Comparison of ENCODE assay signal across 1 cellular context in the genomic region with DNA sequence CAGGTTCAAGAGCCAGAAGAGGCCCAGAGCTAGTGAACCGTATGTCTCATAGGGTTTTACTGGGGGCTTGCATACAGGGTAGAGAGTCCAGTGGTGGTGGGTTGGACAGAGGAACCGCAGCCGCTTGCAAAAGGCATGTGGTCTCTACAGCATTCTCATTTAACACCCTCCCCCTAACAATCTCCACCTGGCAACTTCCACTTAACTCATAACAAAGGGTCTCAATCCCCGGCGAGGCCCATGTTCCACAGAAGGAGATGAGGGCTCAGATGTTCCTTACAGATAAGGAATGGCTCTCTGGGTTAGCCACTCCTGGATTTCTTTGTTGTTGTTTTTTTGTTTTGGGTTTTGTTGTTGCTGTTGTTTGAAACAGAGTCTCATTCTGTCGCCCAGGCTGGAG.
TF ChIP-seq lines count a peak whose summit lies in the region.

No MANE protein-coding gene starts in this region.

TF ChIP-seq in GM23338, 12 proteins besides CTCF, POLR2A, EP300 and RAD21 (continued from another document):
- TF ChIP-seq STAT1 (IDR thresholded peaks at IDR 0.05; ENCODE audit: unreplicated experiment) (no peak), ZNF331 (CRISPR knock-in tag; IDR thresholded peaks at IDR 0.05; ENCODE audit: low read depth) (no peak), EZH2 (IDR thresholded peaks at IDR 0.05; ENCODE audit: low read depth, unreplicated experiment) (no peak), POLR2AphosphoS5 (IDR thresholded peaks at IDR 0.05; ENCODE audit: low read depth) (no peak), CREB1 (CRISPR knock-in tag; IDR thresholded peaks at IDR 0.05; ENCODE audit: low read depth) (no peak), NANOG (IDR thresholded peaks at IDR 0.05; ENCODE audit: borderline replicate concordance) (no peak), JUNB (IDR thresholded peaks at IDR 0.05; ENCODE audit: unreplicated experiment) (no peak), ZNF114 (CRISPR knock-in tag; IDR thresholded peaks at IDR 0.05) (no peak), EZH2phosphoT487 (IDR thresholded peaks at IDR 0.05; ENCODE audit: unreplicated experiment) (no peak)
- TF ChIP-seq, protein P1, sequence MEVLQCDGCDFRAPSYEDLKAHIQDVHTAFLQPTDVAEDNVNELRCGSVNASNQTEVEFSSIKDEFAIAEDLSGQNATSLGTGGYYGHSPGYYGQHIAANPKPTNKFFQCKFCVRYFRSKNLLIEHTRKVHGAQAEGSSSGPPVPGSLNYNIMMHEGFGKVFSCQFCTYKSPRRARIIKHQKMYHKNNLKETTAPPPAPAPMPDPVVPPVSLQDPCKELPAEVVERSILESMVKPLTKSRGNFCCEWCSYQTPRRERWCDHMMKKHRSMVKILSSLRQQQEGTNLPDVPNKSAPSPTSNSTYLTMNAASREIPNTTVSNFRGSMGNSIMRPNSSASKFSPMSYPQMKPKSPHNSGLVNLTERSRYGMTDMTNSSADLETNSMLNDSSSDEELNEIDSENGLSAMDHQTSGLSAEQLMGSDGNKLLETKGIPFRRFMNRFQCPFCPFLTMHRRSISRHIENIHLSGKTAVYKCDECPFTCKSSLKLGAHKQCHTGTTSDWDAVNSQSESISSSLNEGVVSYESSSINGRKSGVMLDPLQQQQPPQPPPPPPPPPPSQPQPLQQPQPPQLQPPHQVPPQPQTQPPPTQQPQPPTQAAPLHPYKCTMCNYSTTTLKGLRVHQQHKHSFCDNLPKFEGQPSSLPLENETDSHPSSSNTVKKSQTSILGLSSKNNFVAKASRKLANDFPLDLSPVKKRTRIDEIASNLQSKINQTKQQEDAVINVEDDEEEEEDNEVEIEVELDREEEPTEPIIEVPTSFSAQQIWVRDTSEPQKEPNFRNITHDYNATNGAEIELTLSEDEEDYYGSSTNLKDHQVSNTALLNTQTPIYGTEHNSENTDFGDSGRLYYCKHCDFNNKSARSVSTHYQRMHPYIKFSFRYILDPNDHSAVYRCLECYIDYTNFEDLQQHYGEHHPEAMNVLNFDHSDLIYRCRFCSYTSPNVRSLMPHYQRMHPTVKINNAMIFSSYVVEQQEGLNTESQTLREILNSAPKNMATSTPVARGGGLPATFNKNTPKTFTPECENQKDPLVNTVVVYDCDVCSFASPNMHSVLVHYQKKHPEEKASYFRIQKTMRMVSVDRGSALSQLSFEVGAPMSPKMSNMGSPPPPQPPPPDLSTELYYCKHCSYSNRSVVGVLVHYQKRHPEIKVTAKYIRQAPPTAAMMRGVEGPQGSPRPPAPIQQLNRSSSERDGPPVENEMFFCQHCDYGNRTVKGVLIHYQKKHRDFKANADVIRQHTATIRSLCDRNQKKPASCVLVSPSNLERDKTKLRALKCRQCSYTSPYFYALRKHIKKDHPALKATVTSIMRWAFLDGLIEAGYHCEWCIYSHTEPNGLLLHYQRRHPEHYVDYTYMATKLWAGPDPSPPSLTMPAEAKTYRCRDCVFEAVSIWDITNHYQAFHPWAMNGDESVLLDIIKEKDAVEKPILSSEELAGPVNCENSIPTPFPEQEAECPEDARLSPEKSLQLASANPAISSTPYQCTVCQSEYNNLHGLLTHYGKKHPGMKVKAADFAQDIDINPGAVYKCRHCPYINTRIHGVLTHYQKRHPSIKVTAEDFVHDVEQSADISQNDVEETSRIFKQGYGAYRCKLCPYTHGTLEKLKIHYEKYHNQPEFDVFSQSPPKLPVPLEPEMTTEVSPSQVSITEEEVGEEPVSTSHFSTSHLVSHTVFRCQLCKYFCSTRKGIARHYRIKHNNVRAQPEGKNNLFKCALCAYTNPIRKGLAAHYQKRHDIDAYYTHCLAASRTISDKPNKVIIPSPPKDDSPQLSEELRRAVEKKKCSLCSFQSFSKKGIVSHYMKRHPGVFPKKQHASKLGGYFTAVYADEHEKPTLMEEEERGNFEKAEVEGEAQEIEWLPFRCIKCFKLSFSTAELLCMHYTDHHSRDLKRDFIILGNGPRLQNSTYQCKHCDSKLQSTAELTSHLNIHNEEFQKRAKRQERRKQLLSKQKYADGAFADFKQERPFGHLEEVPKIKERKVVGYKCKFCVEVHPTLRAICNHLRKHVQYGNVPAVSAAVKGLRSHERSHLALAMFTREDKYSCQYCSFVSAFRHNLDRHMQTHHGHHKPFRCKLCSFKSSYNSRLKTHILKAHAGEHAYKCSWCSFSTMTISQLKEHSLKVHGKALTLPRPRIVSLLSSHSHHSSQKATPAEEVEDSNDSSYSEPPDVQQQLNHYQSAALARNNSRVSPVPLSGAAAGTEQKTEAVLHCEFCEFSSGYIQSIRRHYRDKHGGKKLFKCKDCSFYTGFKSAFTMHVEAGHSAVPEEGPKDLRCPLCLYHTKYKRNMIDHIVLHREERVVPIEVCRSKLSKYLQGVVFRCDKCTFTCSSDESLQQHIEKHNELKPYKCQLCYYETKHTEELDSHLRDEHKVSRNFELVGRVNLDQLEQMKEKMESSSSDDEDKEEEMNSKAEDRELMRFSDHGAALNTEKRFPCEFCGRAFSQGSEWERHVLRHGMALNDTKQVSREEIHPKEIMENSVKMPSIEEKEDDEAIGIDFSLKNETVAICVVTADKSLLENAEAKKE (CRISPR knock-in tag; IDR thresholded peaks at IDR 0.05) = no peak
- TF ChIP-seq, protein P2, sequence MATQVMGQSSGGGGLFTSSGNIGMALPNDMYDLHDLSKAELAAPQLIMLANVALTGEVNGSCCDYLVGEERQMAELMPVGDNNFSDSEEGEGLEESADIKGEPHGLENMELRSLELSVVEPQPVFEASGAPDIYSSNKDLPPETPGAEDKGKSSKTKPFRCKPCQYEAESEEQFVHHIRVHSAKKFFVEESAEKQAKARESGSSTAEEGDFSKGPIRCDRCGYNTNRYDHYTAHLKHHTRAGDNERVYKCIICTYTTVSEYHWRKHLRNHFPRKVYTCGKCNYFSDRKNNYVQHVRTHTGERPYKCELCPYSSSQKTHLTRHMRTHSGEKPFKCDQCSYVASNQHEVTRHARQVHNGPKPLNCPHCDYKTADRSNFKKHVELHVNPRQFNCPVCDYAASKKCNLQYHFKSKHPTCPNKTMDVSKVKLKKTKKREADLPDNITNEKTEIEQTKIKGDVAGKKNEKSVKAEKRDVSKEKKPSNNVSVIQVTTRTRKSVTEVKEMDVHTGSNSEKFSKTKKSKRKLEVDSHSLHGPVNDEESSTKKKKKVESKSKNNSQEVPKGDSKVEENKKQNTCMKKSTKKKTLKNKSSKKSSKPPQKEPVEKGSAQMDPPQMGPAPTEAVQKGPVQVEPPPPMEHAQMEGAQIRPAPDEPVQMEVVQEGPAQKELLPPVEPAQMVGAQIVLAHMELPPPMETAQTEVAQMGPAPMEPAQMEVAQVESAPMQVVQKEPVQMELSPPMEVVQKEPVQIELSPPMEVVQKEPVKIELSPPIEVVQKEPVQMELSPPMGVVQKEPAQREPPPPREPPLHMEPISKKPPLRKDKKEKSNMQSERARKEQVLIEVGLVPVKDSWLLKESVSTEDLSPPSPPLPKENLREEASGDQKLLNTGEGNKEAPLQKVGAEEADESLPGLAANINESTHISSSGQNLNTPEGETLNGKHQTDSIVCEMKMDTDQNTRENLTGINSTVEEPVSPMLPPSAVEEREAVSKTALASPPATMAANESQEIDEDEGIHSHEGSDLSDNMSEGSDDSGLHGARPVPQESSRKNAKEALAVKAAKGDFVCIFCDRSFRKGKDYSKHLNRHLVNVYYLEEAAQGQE (IDR thresholded peaks at IDR 0.05; ENCODE audit: unreplicated experiment) = no peak
